In genomic region chr3:49873623-49874022, GRCh38 we compare ENCODE assay signal across 1 cellular context.
TF ChIP-seq lines count a peak whose summit lies in the region.

No MANE protein-coding gene starts in this region.

TF ChIP-seq in HepG2, 621 proteins besides CTCF, POLR2A, EP300 and RAD21 (continued from another document and continues in another):
- no peak for TF ChIP-seq ZNF766 (CRISPR knock-in tag; IDR thresholded peaks at IDR 0.05; ENCODE audit: borderline replicate concordance)
- no peak for TF ChIP-seq ZNF143 (CRISPR knock-in tag; IDR thresholded peaks at IDR 0.05)
- no peak for TF ChIP-seq ZBTB21 (CRISPR knock-in tag; IDR thresholded peaks at IDR 0.05)
- TF ChIP-seq, protein P1, sequence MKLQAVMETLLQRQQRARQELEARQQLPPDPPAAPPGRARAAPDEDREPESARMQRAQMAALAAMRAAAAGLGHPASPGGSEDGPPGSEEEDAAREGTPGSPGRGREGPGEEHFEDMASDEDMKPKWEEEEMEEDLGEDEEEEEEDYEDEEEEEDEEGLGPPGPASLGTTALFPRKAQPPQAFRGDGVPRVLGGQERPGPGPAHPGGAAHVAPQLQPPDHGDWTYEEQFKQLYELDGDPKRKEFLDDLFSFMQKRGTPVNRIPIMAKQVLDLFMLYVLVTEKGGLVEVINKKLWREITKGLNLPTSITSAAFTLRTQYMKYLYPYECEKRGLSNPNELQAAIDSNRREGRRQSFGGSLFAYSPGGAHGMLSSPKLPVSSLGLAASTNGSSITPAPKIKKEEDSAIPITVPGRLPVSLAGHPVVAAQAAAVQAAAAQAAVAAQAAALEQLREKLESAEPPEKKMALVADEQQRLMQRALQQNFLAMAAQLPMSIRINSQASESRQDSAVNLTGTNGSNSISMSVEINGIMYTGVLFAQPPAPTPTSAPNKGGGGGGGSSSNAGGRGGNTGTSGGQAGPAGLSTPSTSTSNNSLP (IDR thresholded peaks at IDR 0.05; ENCODE audit: low read depth, low read length): no peak
- TF ChIP-seq FIP1L1 (IDR thresholded peaks at IDR 0.05; ENCODE audit: borderline replicate concordance, insufficient read depth, low read depth, low read length): no peak
- TF ChIP-seq FOXA1 (IDR thresholded peaks at IDR 0.05): no peak
- no peak for TF ChIP-seq FOXA1 (CRISPR knock-in tag; IDR thresholded peaks at IDR 0.05)
- TF ChIP-seq, protein P2, sequence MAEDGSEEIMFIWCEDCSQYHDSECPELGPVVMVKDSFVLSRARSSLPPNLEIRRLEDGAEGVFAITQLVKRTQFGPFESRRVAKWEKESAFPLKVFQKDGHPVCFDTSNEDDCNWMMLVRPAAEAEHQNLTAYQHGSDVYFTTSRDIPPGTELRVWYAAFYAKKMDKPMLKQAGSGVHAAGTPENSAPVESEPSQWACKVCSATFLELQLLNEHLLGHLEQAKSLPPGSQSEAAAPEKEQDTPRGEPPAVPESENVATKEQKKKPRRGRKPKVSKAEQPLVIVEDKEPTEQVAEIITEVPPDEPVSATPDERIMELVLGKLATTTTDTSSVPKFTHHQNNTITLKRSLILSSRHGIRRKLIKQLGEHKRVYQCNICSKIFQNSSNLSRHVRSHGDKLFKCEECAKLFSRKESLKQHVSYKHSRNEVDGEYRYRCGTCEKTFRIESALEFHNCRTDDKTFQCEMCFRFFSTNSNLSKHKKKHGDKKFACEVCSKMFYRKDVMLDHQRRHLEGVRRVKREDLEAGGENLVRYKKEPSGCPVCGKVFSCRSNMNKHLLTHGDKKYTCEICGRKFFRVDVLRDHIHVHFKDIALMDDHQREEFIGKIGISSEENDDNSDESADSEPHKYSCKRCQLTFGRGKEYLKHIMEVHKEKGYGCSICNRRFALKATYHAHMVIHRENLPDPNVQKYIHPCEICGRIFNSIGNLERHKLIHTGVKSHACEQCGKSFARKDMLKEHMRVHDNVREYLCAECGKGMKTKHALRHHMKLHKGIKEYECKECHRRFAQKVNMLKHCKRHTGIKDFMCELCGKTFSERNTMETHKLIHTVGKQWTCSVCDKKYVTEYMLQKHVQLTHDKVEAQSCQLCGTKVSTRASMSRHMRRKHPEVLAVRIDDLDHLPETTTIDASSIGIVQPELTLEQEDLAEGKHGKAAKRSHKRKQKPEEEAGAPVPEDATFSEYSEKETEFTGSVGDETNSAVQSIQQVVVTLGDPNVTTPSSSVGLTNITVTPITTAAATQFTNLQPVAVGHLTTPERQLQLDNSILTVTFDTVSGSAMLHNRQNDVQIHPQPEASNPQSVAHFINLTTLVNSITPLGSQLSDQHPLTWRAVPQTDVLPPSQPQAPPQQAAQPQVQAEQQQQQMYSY (CRISPR knock-in tag; IDR thresholded peaks at IDR 0.05): no peak
- peak; percentile 62 for TF ChIP-seq ZGPAT (CRISPR knock-in tag; IDR thresholded peaks at IDR 0.05)
- TF ChIP-seq LCORL (IDR thresholded peaks at IDR 0.05): no peak
- peak; percentile 60; the same call in 1 of the 2 replicates for TF ChIP-seq LCORL (CRISPR knock-in tag; IDR thresholded peaks at IDR 0.05)
- no peak for TF ChIP-seq RORA (CRISPR knock-in tag; IDR thresholded peaks at IDR 0.05)
- TF ChIP-seq DNMT1 (CRISPR knock-in tag; IDR thresholded peaks at IDR 0.05): no peak
- TF ChIP-seq GPBP1L1 (CRISPR knock-in tag; IDR thresholded peaks at IDR 0.05): no peak
- TF ChIP-seq, protein P3, sequence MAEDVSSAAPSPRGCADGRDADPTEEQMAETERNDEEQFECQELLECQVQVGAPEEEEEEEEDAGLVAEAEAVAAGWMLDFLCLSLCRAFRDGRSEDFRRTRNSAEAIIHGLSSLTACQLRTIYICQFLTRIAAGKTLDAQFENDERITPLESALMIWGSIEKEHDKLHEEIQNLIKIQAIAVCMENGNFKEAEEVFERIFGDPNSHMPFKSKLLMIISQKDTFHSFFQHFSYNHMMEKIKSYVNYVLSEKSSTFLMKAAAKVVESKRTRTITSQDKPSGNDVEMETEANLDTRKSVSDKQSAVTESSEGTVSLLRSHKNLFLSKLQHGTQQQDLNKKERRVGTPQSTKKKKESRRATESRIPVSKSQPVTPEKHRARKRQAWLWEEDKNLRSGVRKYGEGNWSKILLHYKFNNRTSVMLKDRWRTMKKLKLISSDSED (CRISPR knock-in tag; IDR thresholded peaks at IDR 0.05): no peak
- TF ChIP-seq ZNF138 (CRISPR knock-in tag; IDR thresholded peaks at IDR 0.05; ENCODE audit: low read depth): no peak
- no peak for TF ChIP-seq TMF1 (CRISPR knock-in tag; IDR thresholded peaks at IDR 0.05; ENCODE audit: low read depth)
- no peak for TF ChIP-seq NAIF1 (CRISPR knock-in tag; IDR thresholded peaks at IDR 0.05; ENCODE audit: borderline replicate concordance)
- TF ChIP-seq GABPB1 (CRISPR knock-in tag; IDR thresholded peaks at IDR 0.05): peak; percentile 36; the same call in 1 of the 2 replicates
- TF ChIP-seq CBX5 (CRISPR knock-in tag; IDR thresholded peaks at IDR 0.05; ENCODE audit: borderline replicate concordance): 0 out of 2 replicates have a peak, but pooled peaks have one; percentile 21
- peak; percentile 39; the same call in 1 of the 2 replicates for TF ChIP-seq HOXA3 (CRISPR knock-in tag; IDR thresholded peaks at IDR 0.05)
- no peak for TF ChIP-seq FOXM1 (CRISPR knock-in tag; IDR thresholded peaks at IDR 0.05)
- no peak for TF ChIP-seq TBX3 (IDR thresholded peaks at IDR 0.05; ENCODE audit: borderline replicate concordance)
- TF ChIP-seq SCMH1 (CRISPR knock-in tag; IDR thresholded peaks at IDR 0.05; ENCODE audit: borderline replicate concordance): no peak
- TF ChIP-seq KLF11 (CRISPR knock-in tag; IDR thresholded peaks at IDR 0.05): no peak
- no peak for TF ChIP-seq ZNF589 (CRISPR knock-in tag; conservative IDR thresholded peaks at IDR 0.05)
- no peak for TF ChIP-seq ZNF773 (CRISPR knock-in tag; IDR thresholded peaks at IDR 0.05; ENCODE audit: borderline replicate concordance)
- TF ChIP-seq YY1 (IDR thresholded peaks at IDR 0.05; ENCODE audit: insufficient read depth, insufficient replicate concordance, low read depth, low read length): peak; percentile 21
- TF ChIP-seq, protein P4, sequence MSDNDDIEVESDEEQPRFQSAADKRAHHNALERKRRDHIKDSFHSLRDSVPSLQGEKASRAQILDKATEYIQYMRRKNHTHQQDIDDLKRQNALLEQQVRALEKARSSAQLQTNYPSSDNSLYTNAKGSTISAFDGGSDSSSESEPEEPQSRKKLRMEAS (IDR thresholded peaks at IDR 0.05): peak; percentile 56
- no peak for TF ChIP-seq SNAPC2 (CRISPR knock-in tag; IDR thresholded peaks at IDR 0.05)
- TF ChIP-seq TEF (CRISPR knock-in tag; IDR thresholded peaks at IDR 0.05): no peak
- TF ChIP-seq BCL3 (CRISPR knock-in tag; IDR thresholded peaks at IDR 0.05): no peak
- no peak for TF ChIP-seq SRY (CRISPR knock-in tag; IDR thresholded peaks at IDR 0.05)
- TF ChIP-seq NFKB2 (CRISPR knock-in tag; IDR thresholded peaks at IDR 0.05; ENCODE audit: borderline replicate concordance): no peak; the same call in 1 of the 2 replicates
- TF ChIP-seq TCF7L2 (IDR thresholded peaks at IDR 0.05; ENCODE audit: low read depth, low read length): no peak
- TF ChIP-seq, protein P5, sequence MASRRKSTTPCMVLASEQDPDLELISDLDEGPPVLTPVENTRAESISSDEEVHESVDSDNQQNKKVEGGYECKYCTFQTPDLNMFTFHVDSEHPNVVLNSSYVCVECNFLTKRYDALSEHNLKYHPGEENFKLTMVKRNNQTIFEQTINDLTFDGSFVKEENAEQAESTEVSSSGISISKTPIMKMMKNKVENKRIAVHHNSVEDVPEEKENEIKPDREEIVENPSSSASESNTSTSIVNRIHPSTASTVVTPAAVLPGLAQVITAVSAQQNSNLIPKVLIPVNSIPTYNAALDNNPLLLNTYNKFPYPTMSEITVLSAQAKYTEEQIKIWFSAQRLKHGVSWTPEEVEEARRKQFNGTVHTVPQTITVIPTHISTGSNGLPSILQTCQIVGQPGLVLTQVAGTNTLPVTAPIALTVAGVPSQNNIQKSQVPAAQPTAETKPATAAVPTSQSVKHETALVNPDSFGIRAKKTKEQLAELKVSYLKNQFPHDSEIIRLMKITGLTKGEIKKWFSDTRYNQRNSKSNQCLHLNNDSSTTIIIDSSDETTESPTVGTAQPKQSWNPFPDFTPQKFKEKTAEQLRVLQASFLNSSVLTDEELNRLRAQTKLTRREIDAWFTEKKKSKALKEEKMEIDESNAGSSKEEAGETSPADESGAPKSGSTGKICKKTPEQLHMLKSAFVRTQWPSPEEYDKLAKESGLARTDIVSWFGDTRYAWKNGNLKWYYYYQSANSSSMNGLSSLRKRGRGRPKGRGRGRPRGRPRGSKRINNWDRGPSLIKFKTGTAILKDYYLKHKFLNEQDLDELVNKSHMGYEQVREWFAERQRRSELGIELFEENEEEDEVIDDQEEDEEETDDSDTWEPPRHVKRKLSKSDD (CRISPR knock-in tag; IDR thresholded peaks at IDR 0.05; ENCODE audit: low read depth): no peak
- 0 out of 2 replicates have a peak, but pooled peaks have one; percentile 29 for TF ChIP-seq CBFB (CRISPR knock-in tag; IDR thresholded peaks at IDR 0.05)
- TF ChIP-seq AKNA (CRISPR knock-in tag; IDR thresholded peaks at IDR 0.05; ENCODE audit: borderline replicate concordance): no peak
- TF ChIP-seq FLYWCH1 (CRISPR knock-in tag; IDR thresholded peaks at IDR 0.05): no peak
- TF ChIP-seq CAMTA2 (CRISPR knock-in tag; IDR thresholded peaks at IDR 0.05; ENCODE audit: borderline replicate concordance): 0 out of 2 replicates have a peak, but pooled peaks have one; percentile 81
- TF ChIP-seq E2F1 (CRISPR knock-in tag; IDR thresholded peaks at IDR 0.05): no peak
